1 cellular context compared by ENCODE assay signal in the genomic region with DNA sequence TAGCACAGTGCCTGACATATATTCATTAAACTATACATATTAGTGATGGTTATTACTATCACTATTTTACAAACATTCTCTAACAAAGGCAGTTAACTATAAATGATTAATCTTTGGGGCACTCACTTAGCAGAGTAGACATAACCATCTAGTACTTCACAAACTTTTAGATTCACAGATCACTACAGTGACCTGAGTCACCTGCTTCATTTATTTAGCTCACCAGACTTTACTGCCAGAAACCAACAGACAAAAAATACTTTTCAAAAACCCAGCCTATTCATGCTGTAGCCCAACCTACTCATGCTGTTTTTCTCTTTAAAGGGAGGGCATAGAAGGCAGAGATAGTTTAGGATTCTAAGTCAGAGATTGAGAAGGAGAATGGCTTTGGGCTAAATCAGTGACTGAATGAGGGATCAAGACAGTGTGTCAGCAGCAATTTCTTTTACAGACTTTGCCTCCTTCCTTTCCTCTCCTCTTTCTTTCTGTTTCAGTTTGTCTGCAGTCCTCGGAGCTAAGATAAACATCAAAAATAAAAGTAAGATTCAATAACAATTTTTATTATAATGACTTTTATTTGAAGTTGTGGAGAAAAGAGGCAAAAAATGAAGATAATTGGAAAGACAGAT.
TF ChIP-seq lines count a peak whose summit lies in the region.

No MANE protein-coding gene starts in this region.

TF ChIP-seq in WTC11, 78 proteins besides CTCF, POLR2A, EP300 and RAD21 (continued from another document):
- TF ChIP-seq, protein P1, sequence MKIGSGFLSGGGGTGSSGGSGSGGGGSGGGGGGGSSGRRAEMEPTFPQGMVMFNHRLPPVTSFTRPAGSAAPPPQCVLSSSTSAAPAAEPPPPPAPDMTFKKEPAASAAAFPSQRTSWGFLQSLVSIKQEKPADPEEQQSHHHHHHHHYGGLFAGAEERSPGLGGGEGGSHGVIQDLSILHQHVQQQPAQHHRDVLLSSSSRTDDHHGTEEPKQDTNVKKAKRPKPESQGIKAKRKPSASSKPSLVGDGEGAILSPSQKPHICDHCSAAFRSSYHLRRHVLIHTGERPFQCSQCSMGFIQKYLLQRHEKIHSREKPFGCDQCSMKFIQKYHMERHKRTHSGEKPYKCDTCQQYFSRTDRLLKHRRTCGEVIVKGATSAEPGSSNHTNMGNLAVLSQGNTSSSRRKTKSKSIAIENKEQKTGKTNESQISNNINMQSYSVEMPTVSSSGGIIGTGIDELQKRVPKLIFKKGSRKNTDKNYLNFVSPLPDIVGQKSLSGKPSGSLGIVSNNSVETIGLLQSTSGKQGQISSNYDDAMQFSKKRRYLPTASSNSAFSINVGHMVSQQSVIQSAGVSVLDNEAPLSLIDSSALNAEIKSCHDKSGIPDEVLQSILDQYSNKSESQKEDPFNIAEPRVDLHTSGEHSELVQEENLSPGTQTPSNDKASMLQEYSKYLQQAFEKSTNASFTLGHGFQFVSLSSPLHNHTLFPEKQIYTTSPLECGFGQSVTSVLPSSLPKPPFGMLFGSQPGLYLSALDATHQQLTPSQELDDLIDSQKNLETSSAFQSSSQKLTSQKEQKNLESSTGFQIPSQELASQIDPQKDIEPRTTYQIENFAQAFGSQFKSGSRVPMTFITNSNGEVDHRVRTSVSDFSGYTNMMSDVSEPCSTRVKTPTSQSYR (CRISPR knock-in tag; IDR thresholded peaks at IDR 0.05) = no peak
- no peak for TF ChIP-seq RELA (CRISPR knock-in tag; IDR thresholded peaks at IDR 0.05; ENCODE audit: borderline replicate concordance)
- TF ChIP-seq, protein P2, sequence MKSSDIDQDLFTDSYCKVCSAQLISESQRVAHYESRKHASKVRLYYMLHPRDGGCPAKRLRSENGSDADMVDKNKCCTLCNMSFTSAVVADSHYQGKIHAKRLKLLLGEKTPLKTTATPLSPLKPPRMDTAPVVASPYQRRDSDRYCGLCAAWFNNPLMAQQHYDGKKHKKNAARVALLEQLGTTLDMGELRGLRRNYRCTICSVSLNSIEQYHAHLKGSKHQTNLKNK (CRISPR knock-in tag; IDR thresholded peaks at IDR 0.05) = no peak
- no peak for TF ChIP-seq ZNF232 (CRISPR knock-in tag; IDR thresholded peaks at IDR 0.05)
- TF ChIP-seq NFE2L1 (CRISPR knock-in tag; IDR thresholded peaks at IDR 0.05) = no peak
